Comparison of ENCODE assay signal across 12 cellular contexts in the genomic region with DNA sequence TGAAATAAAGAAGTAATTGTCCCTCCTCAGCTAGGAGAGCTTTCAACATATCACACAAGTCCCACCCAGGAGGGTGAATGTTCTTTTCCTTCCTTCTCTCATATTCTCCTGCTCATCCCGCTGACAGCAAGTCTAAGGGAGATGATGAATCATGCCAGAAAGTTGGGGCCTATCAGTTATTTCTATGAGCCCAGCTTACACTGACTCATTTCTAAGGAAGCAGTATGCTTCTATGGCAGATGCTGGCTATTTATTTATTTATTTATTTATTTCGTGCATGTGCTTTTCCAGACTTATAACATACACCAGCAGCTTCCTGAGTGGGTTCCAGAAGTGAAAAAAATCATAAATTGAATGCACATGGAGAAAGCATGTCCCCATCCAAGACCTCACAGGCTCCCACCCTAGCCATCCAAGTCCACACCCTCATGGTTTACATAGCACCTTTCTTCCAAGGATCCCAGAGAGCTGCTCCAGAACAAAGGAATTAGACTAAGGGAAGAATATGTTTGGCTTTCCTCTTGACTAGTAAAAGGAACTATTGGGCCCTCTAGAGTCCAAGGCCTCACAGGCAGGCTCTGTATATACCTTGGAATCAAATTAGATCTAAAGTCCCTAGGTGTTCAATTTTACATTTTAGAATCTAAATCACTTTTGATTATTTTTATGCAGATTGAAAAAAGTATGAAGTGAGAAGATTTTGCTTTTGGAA.
DNase-seq lines count a peak whose midpoint lies in the region; ATAC-seq and TF ChIP-seq lines count a peak whose summit lies in the region.
"Had no signal": no experiment of that assay in that cellular context is flagged by ENCODE, and none has a peak within 500 bp of the region (broad histone marks: within the 10 kb centered on the region; RNA-seq: fewer than 3 reads in every experiment).

No MANE protein-coding gene starts in this region.

- no peak overlapping the region for H3K27ac ChIP-seq in suprapubic skin
- H3K27ac ChIP-seq: spleen had no signal

- no peak for TF ChIP-seq EP300 in suprapubic skin (IDR thresholded peaks at IDR 0.05)

- WGBS in suprapubic skin = 67% methylated on average over 2 of the region's 2 CpGs

- H3K36me3 ChIP-seq in adipocyte (ENCODE audit: control insufficient read depth, insufficient read depth, low read length, severe bottlenecking) = no peaks in the 10 kb centered on the region
- H3K36me3 ChIP-seq in suprapubic skin = no peaks in the 10 kb centered on the region
- H3K36me3 ChIP-seq: spleen had no signal

- TF ChIP-seq CTCF in AG10803 (conservative IDR thresholded peaks at IDR 0.05; ENCODE audit: low read length) (peak; percentile 48), suprapubic skin (IDR thresholded peaks at IDR 0.05) (no peak)

- TF ChIP-seq POLR2A in suprapubic skin (IDR thresholded peaks at IDR 0.05) = no peak

- ATAC-seq in HG02610 (IDR thresholded peaks at IDR 0.05; ENCODE audit: unreplicated experiment) = peak; percentile 5

- H3K9ac ChIP-seq in adipocyte (ENCODE audit: low read length) = no peak overlapping the region

- H3K27me3 ChIP-seq in adipocyte (replicated peaks; ENCODE audit: control insufficient read depth, insufficient read depth, low read length) (no peaks in the 10 kb centered on the region), suprapubic skin (no peaks in the 10 kb centered on the region)
- H3K27me3 ChIP-seq: spleen had no signal

- no peaks in the 10 kb centered on the region for H3K9me3 ChIP-seq in adipocyte (ENCODE audit: control insufficient read depth, low read length)
- no peaks in the 10 kb centered on the region for H3K9me3 ChIP-seq in suprapubic skin
- H3K9me3 ChIP-seq: spleen had no signal

- H3K4me1 ChIP-seq in adipocyte (ENCODE audit: control insufficient read depth, insufficient read depth, low read length) (peaks cover 40% of the 10 kb centered on the region), suprapubic skin (peaks cover 28% of the 10 kb centered on the region)

- DNase-seq in AG10803 (ENCODE audit: low read depth) = peak; percentile 85
- peak; percentile 85 for DNase-seq in adipocyte (ENCODE audit: low read depth)
- DNase-seq in kidney glomerular epithelial cell (lab: John Stamatoyannopoulos, UW) = peak; percentile 79
- no peak for DNase-seq in NCI-H2171 treated with DMSO at 0.1 percent for 48 hours (lab: John Stamatoyannopoulos, UW)
- DNase-seq in suprapubic skin (ENCODE audit: low spot score in 2 of 2) = no peak
- no peak for DNase-seq in NCI-H1092 (lab: John Stamatoyannopoulos, UW)
- no peak for DNase-seq in putamen (ENCODE audit: low spot score)
- DNase-seq: activated CD8-positive, alpha-beta memory T cell treated with anti-CD3 and anti-CD28 coated beads, Interleukin-2, amount 50 U/mL, for 4 hours; GF-D8; NCI-H524 treated with DMSO at 0.1 percent for 48 hours; spleen had no signal

- no peak overlapping the region for H3K4me3 ChIP-seq in AG10803 (ENCODE audit: low read length)
- no peak overlapping the region for H3K4me3 ChIP-seq in adipocyte (ENCODE audit: low read length)
- no peak overlapping the region for H3K4me3 ChIP-seq in suprapubic skin
- H3K4me3 ChIP-seq: spleen had no signal

Comparison
In these comparisons a context has a peak if more than half of its experiments do, and no peak if none do; other contexts are left out.
1. DNase-seq: peak in AG10803 (single experiment), adipocyte (single experiment) and kidney glomerular epithelial cell (single experiment); none in NCI-H2171 treated with DMSO at 0.1 percent for 48 hours (single experiment), suprapubic skin (0 of 2), NCI-H1092 (single experiment) and putamen (single experiment).